Comparison of ENCODE assay signal across 8 cellular contexts in genomic region chr1:222711319-222712252, GRCh38. TPM values are rescaled to one million over a fixed set of nuclear protein-coding genes. Genes with fewer than 3 reads are reported as not detected.
DNase-seq lines count a peak whose midpoint lies in the region; ATAC-seq, FAIRE-seq and TF ChIP-seq lines count a peak whose summit lies in the region.

No MANE protein-coding gene starts in this region.

- ATAC-seq in HG02623 (IDR thresholded peaks at IDR 0.05; ENCODE audit: unreplicated experiment), result peak; percentile 23

- H3K4me3 ChIP-seq in NB4 (ENCODE audit: low read depth, low read length) (peak overlapping the region; percentile 95), retinal pigment epithelial cell (ENCODE audit: low read length) (peak overlapping the region; percentile 100)

- TF ChIP-seq CTCF in NB4 (IDR thresholded peaks at IDR 0.05; ENCODE audit: low read depth, low read length), result no peak
- no peak for TF ChIP-seq CTCF in retinal pigment epithelial cell (conservative IDR thresholded peaks at IDR 0.05; ENCODE audit: low read depth, low read length)

- peak; percentile 76 for FAIRE-seq in GM12891 (lab: Jason Lieb, UNC)

- TF ChIP-seq POLR2A in GM12891 (IDR thresholded peaks at IDR 0.05; ENCODE audit: low read depth, low read length) (no peak), NB4 (IDR thresholded peaks at IDR 0.05; ENCODE audit: extremely low read depth, insufficient read length) (no peak)

- DNase-seq in GM12891 (ENCODE audit: insufficient read length, low spot score), result peak; percentile 26
- peak; percentile 76 for DNase-seq in NB4 (ENCODE audit: low read depth)
- DNase-seq in T-helper 22 cell (ENCODE audit: low read depth), result peak; percentile 42
- peak in 51 of 58 donors; percentile 11 to 69 (median 39) for DNase-seq in anterior cingulate cortex (lab: John Stamatoyannopoulos, UW)
- DNase-seq in hepatic stellate cell (ENCODE audit: low spot score), result peak; percentile 72
- DNase-seq in retinal pigment epithelial cell (ENCODE audit: low read depth), result no peak
- no peak for DNase-seq in NCI-H1048 (lab: John Stamatoyannopoulos, UW)

TF ChIP-seq in GM12891, 5 proteins besides CTCF, POLR2A, EP300 and RAD21:
- TF ChIP-seq SPI1 (IDR thresholded peaks at IDR 0.05; ENCODE audit: low read depth, low read length), result no peak
- TF ChIP-seq TAF1 (IDR thresholded peaks at IDR 0.05; ENCODE audit: low read depth, low read length), result no peak
- TF ChIP-seq POU2F2 (IDR thresholded peaks at IDR 0.05; ENCODE audit: low read depth, low read length), result 0 out of 2 replicates have a peak, but pooled peaks have one; percentile 21

RNA-seq across cellular contexts. Expression of gene AIDA, which starts 0.7 kb away (rescaled TPM):
- 17.2 TPM for polyA plus RNA-seq in GM12891 (2012; ENCODE audit: low read depth, missing spikeins)

RNA-seq across cellular contexts. Expression of gene BROX, which starts 0.8 kb away (rescaled TPM):
- polyA plus RNA-seq in GM12891 (2012; ENCODE audit: low read depth, missing spikeins), result 5.1 TPM

RNA-seq across cellular contexts. Expression of gene FAM177B, which starts 25.4 kb away (rescaled TPM):
- polyA plus RNA-seq in GM12891 (2012; ENCODE audit: low read depth, missing spikeins), result not detected

Comparison
In these comparisons a context has a peak if more than half of its experiments do, and no peak if none do; other contexts are left out.
1. DNase-seq: peak in GM12891 (single experiment), NB4 (single experiment), T-helper 22 cell (single experiment), anterior cingulate cortex (51 of 58) and hepatic stellate cell (single experiment); none in retinal pigment epithelial cell (single experiment) and NCI-H1048 (single experiment).